In genomic region chr1:45583264-45583665, GRCh38 we compare ENCODE assay signal across 8 cellular contexts. TPM values are rescaled to one million over a fixed set of nuclear protein-coding genes. Genes with fewer than 3 reads are reported as not detected.
A peak's percentile ranks its signal among the peaks of the same experiment; 100 is the strongest.
DNase-seq lines count a peak whose midpoint lies in the region; ATAC-seq and TF ChIP-seq lines count a peak whose summit lies in the region.

No MANE protein-coding gene starts in this region.

- no peaks in the 10 kb centered on the region for H3K9me3 Mint-ChIP-seq in nephron progenitor cell
- H3K9me3 Mint-ChIP-seq in stimulated activated naive CD8-positive, alpha-beta T cell treated with anti-CD3 and anti-CD28 coated beads, Interleukin-15, amount 100 ng/mL, for 72 hours = no peaks in the 10 kb centered on the region

- H3K27ac ChIP-seq in DOHH2 (ENCODE audit: low read depth, low read length) (peak overlapping the region; percentile 89), RWPE1 (peak overlapping the region; percentile 96)

- no peaks in the 10 kb centered on the region for H3K27me3 ChIP-seq in DOHH2 (ENCODE audit: control insufficient read depth, low read length)

- H3K4me1 ChIP-seq in DOHH2 (ENCODE audit: control insufficient read depth, low read length) = peaks cover 57% of the 10 kb centered on the region

- DNase-seq in H4 (ENCODE audit: low spot score) (peak; percentile 98), LNCaP clone FGC (ENCODE audit: low read depth) (peak; percentile 94), RWPE1 (ENCODE audit: low spot score) (peak; percentile 100), activated gamma-delta T cell (lab: John Stamatoyannopoulos, UW) (peak; percentile 65), fibroblast of villous mesenchyme (ENCODE audit: low read depth) (peak; percentile 97), nephron progenitor cell (peak; percentile 94)
- DNase-seq in stimulated activated naive CD8-positive, alpha-beta T cell treated with anti-CD3 and anti-CD28 coated beads, Interleukin-15, amount 100 ng/mL, for 72 hours = peak; percentile 90 to 95

- ATAC-seq in stimulated activated naive CD8-positive, alpha-beta T cell treated with anti-CD3 and anti-CD28 coated beads, Interleukin-15, amount 100 ng/mL, for 72 hours = peak; percentile 88

- peaks cover 39% of the 10 kb centered on the region for H3K36me3 ChIP-seq in DOHH2 (ENCODE audit: control insufficient read depth, low read length)

- H3K36me3 Mint-ChIP-seq in nephron progenitor cell (ENCODE audit: low read depth) = peaks cover 16% of the 10 kb centered on the region

- H3K27ac Mint-ChIP-seq in nephron progenitor cell = peak overlapping the region; percentile 98
- peak overlapping the region; percentile 98 to 100 for H3K27ac Mint-ChIP-seq in stimulated activated naive CD8-positive, alpha-beta T cell treated with anti-CD3 and anti-CD28 coated beads, Interleukin-15, amount 100 ng/mL, for 72 hours

- CTCF ChIA-PET in RWPE1 (lab: Yijun Ruan, JAX) = interaction anchor here (0.6 kb wide), 1 partner anchor 62 kb away, joined by 3 read pairs; no protein-coding TSS in a partner anchor

- peaks cover 19% of the 10 kb centered on the region for H3K4me1 Mint-ChIP-seq in nephron progenitor cell
- peaks cover 38% of the 10 kb centered on the region for H3K4me1 Mint-ChIP-seq in stimulated activated naive CD8-positive, alpha-beta T cell treated with anti-CD3 and anti-CD28 coated beads, Interleukin-15, amount 100 ng/mL, for 72 hours

- POLR2A ChIA-PET in RWPE1 (lab: Yijun Ruan, JAX; ENCODE audit: low non-redundant PET) = interaction anchor here (0.7 to 1.0 kb wide), 2 partner anchors 14 to 26 kb away, joined by 3 to 6 read pairs; no protein-coding TSS in a partner anchor

- TF ChIP-seq CTCF in DOHH2 (IDR thresholded peaks at IDR 0.05; ENCODE audit: low read depth, low read length, poor library complexity, severe bottlenecking) (no peak), LNCaP clone FGC (IDR thresholded peaks at IDR 0.05; ENCODE audit: control insufficient read depth, extremely low read depth, insufficient read depth) (no peak), RWPE1 (conservative IDR thresholded peaks at IDR 0.05; ENCODE audit: low read depth) (no peak), fibroblast of villous mesenchyme (IDR thresholded peaks at IDR 0.05; ENCODE audit: insufficient read depth, low read depth, low read length) (no peak), nephron progenitor cell (IDR thresholded peaks at IDR 0.05) (no peak)

- peaks cover 30% of the 10 kb centered on the region for H4K20me1 ChIP-seq in DOHH2 (ENCODE audit: control insufficient read depth, insufficient read depth, low read depth, low read length)

- H3K4me3 ChIP-seq in DOHH2 (ENCODE audit: low read length) (peak overlapping the region; percentile 94), LNCaP clone FGC (ENCODE audit: low read depth, low read length) (peak overlapping the region; percentile 97), fibroblast of villous mesenchyme (ENCODE audit: low read depth, low read length) (peak overlapping the region; percentile 96)

- peak overlapping the region; percentile 97 for H3K4me3 Mint-ChIP-seq in nephron progenitor cell
- H3K4me3 Mint-ChIP-seq in stimulated activated naive CD8-positive, alpha-beta T cell treated with anti-CD3 and anti-CD28 coated beads, Interleukin-15, amount 100 ng/mL, for 72 hours = peak overlapping the region; percentile 90 to 99

- no peaks in the 10 kb centered on the region for H3K9me2 ChIP-seq in DOHH2 (replicated peaks; ENCODE audit: control insufficient read depth, low read length)

- no peaks in the 10 kb centered on the region for H3K27me3 Mint-ChIP-seq in nephron progenitor cell (ENCODE audit: low read depth, poor library complexity)
- H3K27me3 Mint-ChIP-seq in stimulated activated naive CD8-positive, alpha-beta T cell treated with anti-CD3 and anti-CD28 coated beads, Interleukin-15, amount 100 ng/mL, for 72 hours = no peaks in the 10 kb centered on the region

- H3F3A ChIP-seq in DOHH2 (ENCODE audit: control insufficient read depth, insufficient read depth) = peaks cover 14% of the 10 kb centered on the region

- peaks cover 48% of the 10 kb centered on the region for H3K79me2 ChIP-seq in DOHH2 (ENCODE audit: control insufficient read depth, low read length)

- H3K4me2 ChIP-seq in DOHH2 (ENCODE audit: low read length) = peak overlapping the region; percentile 94

- H3K9me3 ChIP-seq in DOHH2 (ENCODE audit: control insufficient read depth, insufficient read depth, low read length) = no peaks in the 10 kb centered on the region

RNA-seq across cellular contexts. Expression of gene NASP, which starts 0.6 kb away (rescaled TPM):
- 167 and 237 TPM in 2 replicates for total RNA-seq in H4 (2014; rRNA removed; shearing (Covaris generic))
- 44.1 and 50.5 TPM in 2 replicates for total RNA-seq in fibroblast of villous mesenchyme

RNA-seq across cellular contexts. Expression of gene AKR1A1, which starts 32.6 kb away (rescaled TPM):
- total RNA-seq in H4 (2014; rRNA removed; shearing (Covaris generic)) = 195 and 202 TPM in 2 replicates
- 158 TPM in 2 replicates for total RNA-seq in fibroblast of villous mesenchyme

RNA-seq across cellular contexts. Expression of gene CCDC17, which starts 40.6 kb away (rescaled TPM):
- 0.27 TPM in 1 of 2 replicates, not detected in the other for total RNA-seq in H4 (2014; rRNA removed; shearing (Covaris generic))
- total RNA-seq in fibroblast of villous mesenchyme = 1.3 and 1.6 TPM in 2 replicates

Comparison
In these comparisons a context has a peak if more than half of its experiments do, and no peak if none do; other contexts are left out.
1. Peak in every context shown above with its lines: DNase-seq, ATAC-seq, H3K4me3 ChIP-seq and H3K27ac ChIP-seq.